ENCODE assay signal across 21 cellular contexts in genomic region chr6:44706011-44706410, GRCh38.
"Had no signal": no experiment of that assay in that cellular context is flagged by ENCODE, and none has a peak within 500 bp of the region (broad histone marks: within the 10 kb centered on the region; RNA-seq: fewer than 3 reads in every experiment).

No MANE protein-coding gene starts in this region.

- H3K4me3 ChIP-seq: K562 had no signal

- ATAC-seq: K562, Panc1, PC-3 had no signal

- H3K9me3 ChIP-seq: SK-N-SH had no signal

- H3K27ac Mint-ChIP-seq: IgD-negative memory B cell had no signal

- H3K36me3 Mint-ChIP-seq: IgD-negative memory B cell had no signal

- DNase-seq: Kasumi-1; MM.1S; NCI-H1092 treated with DMSO at 0.1 percent for 48 hours; NCI-H1436; NCI-H187; NCI-H2029; NCI-H2081 treated with DMSO at 0.1 percent for 48 hours; NCI-H2171; NCI-H345; NCI-H446 treated with DMSO at 0.1 percent for 48 hours; NCI-H510A treated with DMSO at 0.1 percent for 48 hours; NK-92 treated with Interleukin-12 subunit alpha and Interleukin-12 subunit beta, amount 100 ng/mL, for 24 hours; PC-3; SHP77; SK-N-SH had no signal

- H3K27ac ChIP-seq: HL-60, RWPE1 had no signal

- H3K9ac ChIP-seq: KMS-11, SK-N-SH had no signal

- H3K4me2 ChIP-seq: SK-N-SH had no signal

- H3K4me3 Mint-ChIP-seq: IgD-negative memory B cell had no signal
